In the genomic region with DNA sequence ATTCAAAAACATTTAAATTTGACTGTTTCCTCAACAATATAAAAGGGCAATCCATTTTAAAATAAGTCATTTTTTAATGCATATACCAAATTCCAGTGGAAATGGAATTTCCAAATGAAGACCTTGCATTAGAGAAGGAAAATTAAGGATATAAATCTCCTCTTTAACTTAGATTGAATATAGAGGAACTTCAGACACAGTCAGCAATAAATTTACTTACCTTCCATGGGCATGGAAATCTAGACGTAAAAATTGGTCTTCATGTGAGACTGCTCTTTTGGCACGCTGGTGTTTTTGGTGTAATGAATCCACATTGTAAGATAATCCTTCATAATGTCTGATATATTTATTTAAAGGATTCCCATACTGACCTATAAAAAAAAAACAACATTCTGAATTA, we compare ENCODE assay signal across 1 cellular context.
TF ChIP-seq lines count a peak whose summit lies in the region.

No MANE protein-coding gene starts in this region.

TF ChIP-seq in HepG2, 621 proteins besides CTCF, POLR2A, EP300 and RAD21:
- TF ChIP-seq, protein P1, sequence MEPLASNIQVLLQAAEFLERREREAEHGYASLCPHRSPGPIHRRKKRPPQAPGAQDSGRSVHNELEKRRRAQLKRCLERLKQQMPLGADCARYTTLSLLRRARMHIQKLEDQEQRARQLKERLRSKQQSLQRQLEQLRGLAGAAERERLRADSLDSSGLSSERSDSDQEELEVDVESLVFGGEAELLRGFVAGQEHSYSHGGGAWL (CRISPR knock-in tag; IDR thresholded peaks at IDR 0.05): no peak
- TF ChIP-seq HMG20B (CRISPR knock-in tag; conservative IDR thresholded peaks at IDR 0.05) (no peak), MLLT10 (CRISPR knock-in tag; IDR thresholded peaks at IDR 0.05) (no peak), ZMYM4 (CRISPR knock-in tag; IDR thresholded peaks at IDR 0.05) (no peak), ZNF333 (CRISPR knock-in tag; IDR thresholded peaks at IDR 0.05; ENCODE audit: borderline replicate concordance) (no peak), ZNF800 (CRISPR knock-in tag; IDR thresholded peaks at IDR 0.05) (no peak), ZFY (CRISPR knock-in tag; IDR thresholded peaks at IDR 0.05) (no peak), MAFK (conservative IDR thresholded peaks at IDR 0.05 in 1 of 2, IDR thresholded peaks at IDR 0.05 in 1 of 2; ENCODE audit: low read length in 2 of 2) (peak in 1 of 2 experiments; percentile 56; a peak in 2 of 4 replicates), AGO1 (IDR thresholded peaks at IDR 0.05; ENCODE audit: low read depth, low read length, poor library complexity, severe bottlenecking) (no peak), ZKSCAN1 (IDR thresholded peaks at IDR 0.05; ENCODE audit: low read length) (no peak), ZNF30 (CRISPR knock-in tag; IDR thresholded peaks at IDR 0.05) (no peak), GABPA (IDR thresholded peaks at IDR 0.05; ENCODE audit: low read depth, low read length) (no peak), GABPA (CRISPR knock-in tag; IDR thresholded peaks at IDR 0.05; ENCODE audit: low read depth) (no peak), ARNT2 (CRISPR knock-in tag; IDR thresholded peaks at IDR 0.05; ENCODE audit: low read depth) (no peak), KAT7 (CRISPR knock-in tag; IDR thresholded peaks at IDR 0.05; ENCODE audit: borderline replicate concordance) (no peak), MAFF (IDR thresholded peaks at IDR 0.05; ENCODE audit: low read depth, low read length) (0 out of 2 replicates have a peak, but pooled peaks have one; percentile 29)
- TF ChIP-seq, protein P2, sequence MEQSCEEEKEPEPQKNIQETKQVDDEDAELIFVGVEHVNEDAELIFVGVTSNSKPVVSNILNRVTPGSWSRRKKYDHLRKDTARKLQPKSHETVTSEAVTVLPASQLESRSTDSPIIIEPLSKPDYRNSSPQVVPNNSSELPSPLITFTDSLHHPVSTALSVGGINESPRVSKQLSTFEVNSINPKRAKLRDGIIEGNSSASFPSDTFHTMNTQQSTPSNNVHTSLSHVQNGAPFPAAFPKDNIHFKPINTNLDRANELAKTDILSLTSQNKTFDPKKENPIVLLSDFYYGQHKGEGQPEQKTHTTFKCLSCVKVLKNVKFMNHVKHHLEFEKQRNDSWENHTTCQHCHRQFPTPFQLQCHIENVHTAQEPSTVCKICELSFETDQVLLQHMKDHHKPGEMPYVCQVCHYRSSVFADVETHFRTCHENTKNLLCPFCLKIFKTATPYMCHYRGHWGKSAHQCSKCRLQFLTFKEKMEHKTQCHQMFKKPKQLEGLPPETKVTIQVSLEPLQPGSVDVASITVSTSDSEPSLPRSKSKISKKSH (CRISPR knock-in tag; IDR thresholded peaks at IDR 0.05; ENCODE audit: borderline replicate concordance): no peak
